In the genomic region with DNA sequence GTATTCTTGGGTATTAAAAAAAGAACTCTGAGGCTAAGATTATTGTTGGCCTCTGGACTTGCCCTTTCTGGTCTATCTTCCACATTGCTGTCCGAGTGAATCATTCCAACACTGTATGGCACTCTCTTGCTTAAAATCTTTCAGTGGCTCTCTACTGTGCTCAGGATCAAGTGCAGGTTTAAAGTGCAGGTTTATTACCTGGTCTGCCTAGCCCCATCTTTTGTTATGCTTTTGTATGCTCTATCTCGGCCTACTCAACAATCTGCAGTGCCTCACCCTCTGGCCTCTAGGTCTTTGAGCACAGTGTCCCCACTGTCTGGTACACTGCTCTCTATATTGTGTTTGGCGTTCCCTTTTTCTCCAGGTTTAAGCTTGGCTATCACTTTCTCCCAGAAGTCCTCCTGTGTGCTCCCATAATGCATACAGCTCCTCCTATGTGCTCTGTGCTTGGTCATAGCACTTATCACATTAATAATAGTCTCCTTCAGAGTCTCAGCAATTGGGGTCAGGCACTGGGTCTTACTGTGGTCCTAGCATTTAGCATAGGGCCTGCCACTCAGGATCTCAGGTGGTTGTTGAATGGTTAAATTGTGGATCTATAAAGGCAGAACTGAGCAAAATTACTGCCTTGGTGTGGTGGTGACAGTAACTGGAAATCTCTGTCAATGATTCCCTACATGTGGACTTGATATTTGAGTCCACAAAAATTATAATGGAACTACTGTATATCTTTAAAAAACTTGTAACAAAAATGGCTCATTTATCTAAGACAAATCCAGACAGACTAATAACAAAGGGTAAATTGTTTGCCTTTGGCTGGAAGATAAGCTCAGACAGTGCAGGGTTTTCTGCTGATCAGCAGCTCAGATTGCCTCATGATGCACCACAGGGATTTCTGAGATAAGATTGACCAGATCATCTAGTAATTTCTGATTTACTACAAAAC, we compare ENCODE assay signal across 16 cellular contexts. TPM values are rescaled to one million over a fixed set of nuclear protein-coding genes. Genes with fewer than 3 reads are reported as not detected.
DNase-seq lines count a peak whose midpoint lies in the region; ATAC-seq and TF ChIP-seq lines count a peak whose summit lies in the region.
"Had no signal": no experiment of that assay in that cellular context is flagged by ENCODE, and none has a peak within 500 bp of the region (broad histone marks: within the 10 kb centered on the region; RNA-seq: fewer than 3 reads in every experiment).

No MANE protein-coding gene starts in this region.

- peak overlapping the region; percentile 15 for H3K27ac Mint-ChIP-seq in CD4-positive, alpha-beta T cell
- peak overlapping the region; percentile 19 for H3K27ac Mint-ChIP-seq in T-helper 17 cell
- H3K27ac Mint-ChIP-seq in naive thymus-derived CD4-positive, alpha-beta T cell: peak overlapping the region in 5 of 9 donors; percentile 1 to 63 (median 12)
- H3K27ac Mint-ChIP-seq: activated CD4-positive, alpha-beta memory T cell treated with anti-CD3 and anti-CD28 coated beads, Interleukin-2, amount 10 ng/mL, durations not matched to agents 7 days and 5 days had no signal

- no peaks in the 10 kb centered on the region for H3K27me3 Mint-ChIP-seq in CD4-positive, alpha-beta T cell
- no peaks in the 10 kb centered on the region for H3K27me3 Mint-ChIP-seq in T-helper 17 cell
- H3K27me3 Mint-ChIP-seq in naive thymus-derived CD4-positive, alpha-beta T cell: no peaks in the 10 kb centered on the region
- H3K27me3 Mint-ChIP-seq: activated CD4-positive, alpha-beta memory T cell treated with anti-CD3 and anti-CD28 coated beads, Interleukin-2, amount 10 ng/mL, durations not matched to agents 7 days and 5 days had no signal

- CTCF ChIA-PET in CD4-positive, alpha-beta T cell (lab: Charles Lee): no interaction called here
- CTCF ChIA-PET in naive thymus-derived CD4-positive, alpha-beta T cell (lab: Charles Lee): no interaction called here

- H3K27me3 ChIP-seq in CD4-positive, alpha-beta T cell (ENCODE audit: control insufficient read depth, insufficient read depth, low read length): no peaks in the 10 kb centered on the region
- H3K27me3 ChIP-seq in heart right ventricle: no peaks in the 10 kb centered on the region
- H3K27me3 ChIP-seq in naive thymus-derived CD4-positive, alpha-beta T cell (ENCODE audit: control insufficient read depth in 2 of 2, insufficient read depth in 2 of 2, low read length in 2 of 2): no peaks in the 10 kb centered on the region
- H3K27me3 ChIP-seq in stomach: no peaks in the 10 kb centered on the region
- H3K27me3 ChIP-seq: gastrocnemius medialis, neutrophil had no signal

- H3K9me3 ChIP-seq in CD4-positive, alpha-beta T cell (ENCODE audit: control insufficient read depth, low read length): no peaks in the 10 kb centered on the region
- H3K9me3 ChIP-seq in T-helper 17 cell (ENCODE audit: control insufficient read depth, low read length, poor library complexity, severe bottlenecking) (no peaks in the 10 kb centered on the region), heart right ventricle (no peaks in the 10 kb centered on the region), stomach (no peaks in the 10 kb centered on the region)
- H3K9me3 ChIP-seq in naive thymus-derived CD4-positive, alpha-beta T cell (ENCODE audit: control insufficient read depth in 2 of 3, low read length in 3 of 3): no peaks in the 10 kb centered on the region
- H3K9me3 ChIP-seq: gastrocnemius medialis, neutrophil had no signal

- H3K36me3 Mint-ChIP-seq in CD4-positive, alpha-beta T cell (ENCODE audit: low read depth): peaks cover 44% of the 10 kb centered on the region
- no peaks in the 10 kb centered on the region for H3K36me3 Mint-ChIP-seq in T-helper 17 cell (ENCODE audit: low read depth)
- H3K36me3 Mint-ChIP-seq in naive thymus-derived CD4-positive, alpha-beta T cell: peaks cover 0 to 40% (median 9%) of the 10 kb centered on the region in 5 donors

- ATAC-seq in CD4-positive, alpha-beta T cell (ENCODE audit: poor library complexity): no peak
- ATAC-seq in T-helper 17 cell: no peak
- ATAC-seq in heart right ventricle: peak in 5 of 8 donors; percentile 31 to 66 (median 59)
- no peak for ATAC-seq in naive thymus-derived CD4-positive, alpha-beta T cell
- no peak for ATAC-seq in HG03342 (IDR thresholded peaks at IDR 0.05; ENCODE audit: unreplicated experiment)
- ATAC-seq: gastrocnemius medialis had no signal

- no peak for TF ChIP-seq EP300 in stomach (IDR thresholded peaks at IDR 0.05)

- peaks cover 0 to 9% (median 6%) of the 10 kb centered on the region in 9 donors for H3K4me1 ChIP-seq in heart right ventricle
- H3K4me1 ChIP-seq in naive thymus-derived CD4-positive, alpha-beta T cell (ENCODE audit: control insufficient read depth in 2 of 2, insufficient read depth in 2 of 2, low read length in 2 of 2): no peaks in the 10 kb centered on the region
- H3K4me1 ChIP-seq in stomach: peaks cover 0 to 8% (median 0%) of the 10 kb centered on the region in 4 donors
- H3K4me1 ChIP-seq: gastrocnemius medialis had no signal

- no peak for TF ChIP-seq CTCF in CD4-positive, alpha-beta T cell (IDR thresholded peaks at IDR 0.05)
- no peak for TF ChIP-seq CTCF in heart right ventricle (IDR thresholded peaks at IDR 0.05)
- no peak for TF ChIP-seq CTCF in stomach (IDR thresholded peaks at IDR 0.05)

- H3K36me3 ChIP-seq in heart right ventricle (peaks cover 0 to 47% (median 33%) of the 10 kb centered on the region in 9 donors), stomach (peaks cover 21 to 46% (median 40%) of the 10 kb centered on the region in 4 donors)
- H3K36me3 ChIP-seq in naive thymus-derived CD4-positive, alpha-beta T cell (ENCODE audit: control insufficient read depth in 2 of 3, insufficient read depth in 3 of 3, low read length in 3 of 3): peaks cover 0 to 31% (median 13%) of the 10 kb centered on the region in 3 experiments

- no peak overlapping the region for H3K27ac ChIP-seq in CD4-positive, alpha-beta T cell (ENCODE audit: low read depth, low read length)
- H3K27ac ChIP-seq in heart right ventricle: peak overlapping the region in 3 of 10 donors; percentile 5 to 41 (median 38)
- H3K27ac ChIP-seq in naive thymus-derived CD4-positive, alpha-beta T cell (ENCODE audit: low read depth, low read length): no peak overlapping the region
- H3K27ac ChIP-seq in stomach: no peak overlapping the region
- H3K27ac ChIP-seq: gastrocnemius medialis, neutrophil, skin epidermis had no signal

- H3K9me3 Mint-ChIP-seq in CD4-positive, alpha-beta T cell: no peaks in the 10 kb centered on the region
- peaks cover 0 to 3% (median 0%) of the 10 kb centered on the region in 11 donors for H3K9me3 Mint-ChIP-seq in naive thymus-derived CD4-positive, alpha-beta T cell
- H3K9me3 Mint-ChIP-seq: activated CD4-positive, alpha-beta memory T cell treated with anti-CD3 and anti-CD28 coated beads, Interleukin-2, amount 10 ng/mL, durations not matched to agents 7 days and 5 days had no signal

- H3K4me3 ChIP-seq in heart right ventricle (no peak overlapping the region), stomach (no peak overlapping the region)
- H3K4me3 ChIP-seq in naive thymus-derived CD4-positive, alpha-beta T cell (ENCODE audit: low read length): no peak overlapping the region
- H3K4me3 ChIP-seq: gastrocnemius medialis, skin epidermis had no signal

- intact Hi-C loops in CD4-positive, alpha-beta T cell (cut with DNase I, micrococcal nuclease): no loop called here
- intact Hi-C loops in heart right ventricle (cut with DNase I): no loop called here
- intact Hi-C loops in naive thymus-derived CD4-positive, alpha-beta T cell (cut with micrococcal nuclease): no loop called here
- intact Hi-C loops in stomach (cut with DNase I; ENCODE audit: low total_unique reads): no loop called here

- POLR2A ChIA-PET in CD4-positive, alpha-beta T cell (lab: Charles Lee): no interaction called here
- POLR2A ChIA-PET in naive thymus-derived CD4-positive, alpha-beta T cell (lab: Charles Lee): no interaction called here

- H3K4me1 Mint-ChIP-seq in CD4-positive, alpha-beta T cell (ENCODE audit: low read depth): no peaks in the 10 kb centered on the region
- H3K4me1 Mint-ChIP-seq in T-helper 17 cell: peaks cover 7% of the 10 kb centered on the region
- no peaks in the 10 kb centered on the region for H3K4me1 Mint-ChIP-seq in naive thymus-derived CD4-positive, alpha-beta T cell
- H3K4me1 Mint-ChIP-seq: activated CD4-positive, alpha-beta memory T cell treated with anti-CD3 and anti-CD28 coated beads, Interleukin-2, amount 10 ng/mL, durations not matched to agents 7 days and 5 days had no signal

- TF ChIP-seq POLR2A in stomach (IDR thresholded peaks at IDR 0.05): no peak

- WGBS in heart right ventricle, 2 donors: 77 to 79% methylated on average over 3 of the region's 3 CpGs
- WGBS in stomach, 5 donors: 50 to 75% (median 62%) methylated on average over 3 of the region's 3 CpGs

- no peak for DNase-seq in CD4-positive, alpha-beta T cell
- no peak for DNase-seq in T-helper 17 cell
- no peak for DNase-seq in heart right ventricle
- no peak for DNase-seq in naive thymus-derived CD4-positive, alpha-beta T cell
- no peak for DNase-seq in NCI-H526 (lab: John Stamatoyannopoulos, UW)
- DNase-seq in stomach: no peak
- no peak for DNase-seq in ureter (ENCODE audit: low spot score)
- DNase-seq: activated CD4-positive, alpha-beta memory T cell treated with anti-CD3 and anti-CD28 coated beads, Interleukin-2, amount 10 ng/mL, durations not matched to agents 7 days and 5 days; DMS79 treated with DMSO at 0.1 percent for 48 hours; gastrocnemius medialis; HCEC 1CT; NCI-H187; SIG-M5 had no signal

- no peak overlapping the region for H3K4me3 Mint-ChIP-seq in CD4-positive, alpha-beta T cell
- H3K4me3 Mint-ChIP-seq in T-helper 17 cell: no peak overlapping the region
- H3K4me3 Mint-ChIP-seq in naive thymus-derived CD4-positive, alpha-beta T cell: no peak overlapping the region
- H3K4me3 Mint-ChIP-seq: activated CD4-positive, alpha-beta memory T cell treated with anti-CD3 and anti-CD28 coated beads, Interleukin-2, amount 10 ng/mL, durations not matched to agents 7 days and 5 days had no signal

RNA-seq across cellular contexts. Expression of gene LDLRAD1, which starts 10.6 kb away (rescaled TPM):
- not detected for total RNA-seq in CD4-positive, alpha-beta T cell
- total RNA-seq in T-helper 17 cell (not detected), heart right ventricle (not detected), stomach (not detected), ureter (not detected)
- polyA plus RNA-seq in heart right ventricle (not detected), stomach (under 1 TPM in 2 of 3 donors, not detected in 1; 0.12 to 0.40 TPM)
- not detected for total RNA-seq in naive thymus-derived CD4-positive, alpha-beta T cell
- polyA plus RNA-seq in naive thymus-derived CD4-positive, alpha-beta T cell: not detected
- total RNA-seq: activated CD4-positive, alpha-beta memory T cell treated with anti-CD3 and anti-CD28 coated beads, Interleukin-2, amount 10 ng/mL, durations not matched to agents 7 days and 5 days; gastrocnemius medialis had no signal

RNA-seq across cellular contexts. Expression of gene TMEM59, which starts 24.4 kb away (rescaled TPM):
- 100 to 1,000 TPM; 128 TPM for total RNA-seq in CD4-positive, alpha-beta T cell
- total RNA-seq in T-helper 17 cell (100 to 1,000 TPM; 145 to 160 TPM), heart right ventricle (100 to 1,000 TPM; 285 to 474 (median 345) TPM), stomach (100 to 1,000 TPM in 4 of 5 donors, 10 to 100 TPM in 1; 95.7 to 322 (median 220) TPM), ureter (366 TPM)
- polyA plus RNA-seq in heart right ventricle (100 to 1,000 TPM in 1 of 2 donors, 10 to 100 TPM in 1; 98.2 to 231 TPM), stomach (100 to 1,000 TPM; 103 to 179 (median 169) TPM)
- 100 to 1,000 TPM; 127 to 197 (median 183) TPM for total RNA-seq in naive thymus-derived CD4-positive, alpha-beta T cell
- 100 to 1,000 TPM; 403 to 545 TPM for polyA plus RNA-seq in naive thymus-derived CD4-positive, alpha-beta T cell

RNA-seq across cellular contexts. Expression of gene TCEANC2, which starts 24.8 kb away (rescaled TPM):
- 1 to 10 TPM; 2.3 to 2.7 TPM for total RNA-seq in CD4-positive, alpha-beta T cell
- 1 to 10 TPM; 4.5 to 4.7 TPM for total RNA-seq in T-helper 17 cell
- 1 to 10 TPM; 2.3 to 5.9 (median 4.1) TPM for total RNA-seq in heart right ventricle
- polyA plus RNA-seq in heart right ventricle: 1 to 10 TPM; 1.4 to 2.6 TPM
- 10 to 100 TPM in 3 of 5 experiments, 1 to 10 TPM in 2; 6.3 to 15.1 (median 12.2) TPM for total RNA-seq in naive thymus-derived CD4-positive, alpha-beta T cell
- polyA plus RNA-seq in naive thymus-derived CD4-positive, alpha-beta T cell: 1 to 10 TPM; 7.7 to 9.3 TPM
- 1 to 10 TPM; 2.2 to 8.8 (median 2.6) TPM for total RNA-seq in stomach
- 1 to 10 TPM; 1.8 to 3.1 (median 2.3) TPM for polyA plus RNA-seq in stomach
- total RNA-seq in ureter: 6.7 TPM

Comparison
In these comparisons a context has a peak if more than half of its experiments do, and no peak if none do; other contexts are left out.
1. ATAC-seq: peak in heart right ventricle (5 of 8); none in CD4-positive, alpha-beta T cell (single experiment), T-helper 17 cell (single experiment), naive thymus-derived CD4-positive, alpha-beta T cell (single experiment) and HG03342 (single experiment).
2. Peak in every context shown above with its lines, with median percentiles within 50 percentile points of each other: H3K27ac Mint-ChIP-seq.